10 cellular contexts compared by ENCODE assay signal in the genomic region with DNA sequence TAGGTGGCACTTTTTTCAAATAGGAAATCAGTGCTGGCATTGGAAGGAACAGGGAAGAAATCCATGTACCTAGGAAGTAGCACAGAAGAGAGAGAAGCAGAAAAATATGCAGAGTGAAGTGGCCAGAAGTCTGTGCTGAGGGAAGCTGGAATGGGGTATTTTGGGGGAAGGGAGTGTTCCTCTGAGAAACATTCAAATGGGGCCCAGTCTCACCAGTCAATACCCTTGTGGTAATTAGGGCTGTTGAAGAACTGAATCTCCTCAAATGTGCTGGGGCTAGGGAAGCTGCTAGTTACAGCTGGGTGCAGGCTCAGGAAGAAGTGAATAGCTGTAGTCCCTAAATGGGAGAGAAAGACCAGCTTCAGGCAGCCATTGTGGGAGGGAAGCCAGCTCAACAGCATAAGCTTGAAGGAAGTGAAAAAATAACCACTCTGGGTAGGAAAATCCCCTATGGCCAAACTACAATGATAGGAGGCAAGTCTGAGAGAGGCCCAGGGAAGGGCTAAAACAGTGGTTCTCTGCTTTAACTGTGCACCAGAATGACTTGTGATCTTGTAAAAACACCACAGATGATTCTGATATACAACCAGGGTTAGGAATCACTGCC. TPM values are rescaled to one million over a fixed set of nuclear protein-coding genes. Genes with fewer than 3 reads are reported as not detected.
DNase-seq lines count a peak whose midpoint lies in the region; ATAC-seq and TF ChIP-seq lines count a peak whose summit lies in the region.
"Had no signal": no experiment of that assay in that cellular context is flagged by ENCODE, and none has a peak within 500 bp of the region (broad histone marks: within the 10 kb centered on the region; RNA-seq: fewer than 3 reads in every experiment).

No MANE protein-coding gene starts in this region.

- dilution Hi-C loops in IMR-90 (cut with HindIII; ENCODE audit: low sequenced_read_pairs, unreplicated experiment): no loop called here

- no peak overlapping the region for H3K4ac ChIP-seq in IMR-90 (ENCODE audit: low read depth, low read length)

- H3K4me3 ChIP-seq in GM12865 (ENCODE audit: low read depth, low read length) (no peak overlapping the region), IMR-90 (ENCODE audit: insufficient read depth, low read depth, low read length) (no peak overlapping the region)
- H3K4me3 ChIP-seq: cardiac muscle cell had no signal

- no peak overlapping the region for H2BK5ac ChIP-seq in IMR-90 (ENCODE audit: low read depth, low read length, poor library complexity, severe bottlenecking)

- no peak for TF ChIP-seq POLR2A in IMR-90 (IDR thresholded peaks at IDR 0.05; ENCODE audit: low read depth, low read length)

- TF ChIP-seq RAD21 in IMR-90 (IDR thresholded peaks at IDR 0.05; ENCODE audit: low read length): no peak

- H4K8ac ChIP-seq in IMR-90 (ENCODE audit: low read depth in 2 of 2, low read length in 2 of 2): no peak overlapping the region

- H3K36me3 Mint-ChIP-seq in immature natural killer cell: peaks cover 19 to 46% (median 26%) of the 10 kb centered on the region in 3 donors

- peaks cover 16% of the 10 kb centered on the region for H3K9me1 ChIP-seq in IMR-90 (ENCODE audit: insufficient read depth, low read length)

- BruUV-seq in IMR-90 (replicated peaks; lab: Mats Ljungman, UMichigan): no TSS peak

- H4K91ac ChIP-seq in IMR-90 (ENCODE audit: insufficient read depth, low read depth, low read length): no peak overlapping the region

- no peak for TF ChIP-seq CTCF in GM12865 (IDR thresholded peaks at IDR 0.05; ENCODE audit: insufficient read depth, low read depth, low read length, missing control alignments)
- TF ChIP-seq CTCF in IMR-90 (conservative IDR thresholded peaks at IDR 0.05; ENCODE audit: low read depth, low read length): no peak

- no peak overlapping the region for H2BK20ac ChIP-seq in IMR-90 (ENCODE audit: low read depth, low read length)

- 0 out of 2 replicates have a peak overlapping the region, but pooled peaks have one; percentile 3 for H3K56ac ChIP-seq in IMR-90 (ENCODE audit: extremely low read depth, insufficient read depth, low read length)

- H4K20me1 ChIP-seq in IMR-90 (ENCODE audit: insufficient read depth, low read length): peaks cover 3% of the 10 kb centered on the region; the same call in 1 of the 2 replicates

- H2AFZ ChIP-seq in IMR-90 (replicated peaks; ENCODE audit: low read length, poor library complexity): no peak overlapping the region

- no peak overlapping the region for H3K23ac ChIP-seq in IMR-90 (ENCODE audit: low read depth, low read length)

- in situ Hi-C loops in IMR-90 (cut with MboI; ENCODE audit: low sequenced_read_pairs): no loop called here

- no peaks in the 10 kb centered on the region for H3K9me3 Mint-ChIP-seq in immature natural killer cell

- no peaks in the 10 kb centered on the region for H3K9me3 ChIP-seq in IMR-90 (ENCODE audit: control insufficient read depth, insufficient read depth, low read length)

- H3K14ac ChIP-seq in IMR-90 (replicated peaks; ENCODE audit: low read depth, low read length): no peak overlapping the region

- H3K27me3 Mint-ChIP-seq in immature natural killer cell (ENCODE audit: low read depth in 3 of 3): peaks cover 0 to 7% (median 7%) of the 10 kb centered on the region in 3 donors

- no peak overlapping the region for H3K4me2 ChIP-seq in IMR-90 (ENCODE audit: low read depth, low read length)

- DNase-seq in GM12865 (ENCODE audit: low read depth): peak; percentile 80
- no peak for DNase-seq in IMR-90
- DNase-seq in immature natural killer cell: no peak
- no peak for DNase-seq in NCI-H524 (lab: John Stamatoyannopoulos, UW)
- DNase-seq in amygdala (lab: John Stamatoyannopoulos, UW): no peak
- DNase-seq in anterior cingulate cortex (lab: John Stamatoyannopoulos, UW): no peak
- no peak for DNase-seq in superior temporal gyrus (ENCODE audit: extremely low spot score)
- DNase-seq: NK-92 treated with Interleukin-12 subunit alpha and Interleukin-12 subunit beta, amount 100 ng/mL, for 24 hours had no signal

- no peak overlapping the region for H2AK5ac ChIP-seq in IMR-90 (ENCODE audit: low read depth, low read length)

- no peaks in the 10 kb centered on the region for H3K27me3 ChIP-seq in IMR-90 (ENCODE audit: control insufficient read depth, insufficient read depth, low read length)
- H3K27me3 ChIP-seq: cardiac muscle cell had no signal

- H3K36me3 ChIP-seq in IMR-90 (ENCODE audit: control insufficient read depth, insufficient read depth, low read length): peaks cover 82% of the 10 kb centered on the region

- H3K4me3 Mint-ChIP-seq in immature natural killer cell: no peak overlapping the region

- peaks cover 0 to 33% of the 10 kb centered on the region in 2 experiments for H3K79me1 ChIP-seq in IMR-90 (ENCODE audit: low read depth in 1 of 2, low read length in 2 of 2)

- H2BK120ac ChIP-seq in IMR-90 (ENCODE audit: low read depth, low read length): no peak overlapping the region

- POLR2A ChIA-PET in IMR-90 (lab: Charles Lee; ENCODE audit: unreplicated experiment): no interaction called here

- H3K4me1 ChIP-seq in IMR-90 (ENCODE audit: control insufficient read depth, insufficient read depth, low read length): no peaks in the 10 kb centered on the region

- no peak overlapping the region for H2BK15ac ChIP-seq in IMR-90 (ENCODE audit: low read depth, low read length)

- ATAC-seq in GM19463 (IDR thresholded peaks at IDR 0.05; ENCODE audit: unreplicated experiment) (peak; percentile 94), IMR-90 (ENCODE audit: low read depth) (no peak)

- H2AK9ac ChIP-seq in IMR-90 (replicated peaks; ENCODE audit: low read depth, low read length, poor library complexity): no peak overlapping the region

- CTCF ChIA-PET in IMR-90 (lab: Yijun Ruan, JAX): no interaction called here

- peak overlapping the region in 5 of 6 donors; percentile 9 to 57 (median 35) for H3K27ac Mint-ChIP-seq in immature natural killer cell

- H3K18ac ChIP-seq in IMR-90 (ENCODE audit: low read depth, low read length): no peak overlapping the region

- no peak overlapping the region for H4K5ac ChIP-seq in IMR-90 (ENCODE audit: low read depth, low read length)

- H3K9ac ChIP-seq in IMR-90 (ENCODE audit: low read depth, low read length): no peak overlapping the region

- peaks cover 11 to 33% of the 10 kb centered on the region in 2 donors for H3K4me1 Mint-ChIP-seq in immature natural killer cell

- intact Hi-C loops in IMR-90 (cut with micrococcal nuclease): no loop called here

- no peak overlapping the region for H3K27ac ChIP-seq in IMR-90 (ENCODE audit: insufficient read depth, low read length)
- H3K27ac ChIP-seq: cardiac muscle cell had no signal

TF ChIP-seq in IMR-90, 13 proteins besides CTCF, POLR2A, EP300 and RAD21 (continues in another document):
- TF ChIP-seq, protein P1, sequence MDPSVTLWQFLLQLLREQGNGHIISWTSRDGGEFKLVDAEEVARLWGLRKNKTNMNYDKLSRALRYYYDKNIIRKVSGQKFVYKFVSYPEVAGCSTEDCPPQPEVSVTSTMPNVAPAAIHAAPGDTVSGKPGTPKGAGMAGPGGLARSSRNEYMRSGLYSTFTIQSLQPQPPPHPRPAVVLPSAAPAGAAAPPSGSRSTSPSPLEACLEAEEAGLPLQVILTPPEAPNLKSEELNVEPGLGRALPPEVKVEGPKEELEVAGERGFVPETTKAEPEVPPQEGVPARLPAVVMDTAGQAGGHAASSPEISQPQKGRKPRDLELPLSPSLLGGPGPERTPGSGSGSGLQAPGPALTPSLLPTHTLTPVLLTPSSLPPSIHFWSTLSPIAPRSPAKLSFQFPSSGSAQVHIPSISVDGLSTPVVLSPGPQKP (IDR thresholded peaks at IDR 0.05; ENCODE audit: borderline replicate concordance, low read depth, low read length): no peak
- TF ChIP-seq MAZ (IDR thresholded peaks at IDR 0.05; ENCODE audit: borderline replicate concordance, low read depth, low read length): no peak
- TF ChIP-seq RCOR1 (IDR thresholded peaks at IDR 0.05; ENCODE audit: insufficient replicate concordance, low read length): no peak
- no peak for TF ChIP-seq NFE2L2 (IDR thresholded peaks at IDR 0.05; ENCODE audit: low read depth, low read length)
- no peak for TF ChIP-seq MXI1 (IDR thresholded peaks at IDR 0.05; ENCODE audit: borderline replicate concordance, low read depth, low read length)
- no peak for TF ChIP-seq BHLHE40 (IDR thresholded peaks at IDR 0.05; ENCODE audit: low read depth, low read length)
- no peak for TF ChIP-seq SMC3 (IDR thresholded peaks at IDR 0.05; ENCODE audit: low read depth, low read length)
- TF ChIP-seq MAFK (IDR thresholded peaks at IDR 0.05; ENCODE audit: low read depth, low read length): no peak
- TF ChIP-seq CEBPB (IDR thresholded peaks at IDR 0.05; ENCODE audit: low read depth, low read length): no peak
- no peak for TF ChIP-seq CHD1 (IDR thresholded peaks at IDR 0.05; ENCODE audit: low read depth, low read length)

RNA-seq across cellular contexts. Expression of a gene that starts 7.6 kb away (rescaled TPM):
- 5.6 TPM in 2 replicates for total RNA-seq in IMR-90 (2012; rRNA removed)
- polyA plus RNA-seq in IMR-90 (2012; rRNA removed) (14.6 and 16.5 TPM in 2 replicates), immature natural killer cell (10 to 100 TPM; 10.6 to 29.9 (median 10.7) TPM)
- 10.2 and 12.8 TPM in 2 replicates for polyA plus RNA-seq in IMR-90 (2012; cell fraction: cytosol; rRNA removed)
- polyA plus RNA-seq in IMR-90 (2012; cell fraction: nucleus; rRNA removed; ENCODE audit: low replicate concordance): 61.0 and 69.6 TPM in 2 replicates

RNA-seq across cellular contexts. Expression of a gene that starts 18.4 kb away (rescaled TPM):
- 16.8 and 16.9 TPM in 2 replicates for total RNA-seq in IMR-90 (2012; rRNA removed)
- polyA plus RNA-seq in IMR-90 (2012; rRNA removed): 103 and 119 TPM in 2 replicates
- polyA plus RNA-seq in IMR-90 (2012; cell fraction: cytosol; rRNA removed): 27.6 and 89.3 TPM in 2 replicates
- 319 and 862 TPM in 2 replicates for polyA plus RNA-seq in IMR-90 (2012; cell fraction: nucleus; rRNA removed; ENCODE audit: low replicate concordance)
- 10 to 100 TPM in 2 of 3 donors, 1 to 10 TPM in 1; 7.3 to 44.7 (median 14.8) TPM for polyA plus RNA-seq in immature natural killer cell

RNA-seq across cellular contexts. Expression of a gene that starts 21.9 kb away (rescaled TPM):
- total RNA-seq in IMR-90 (2012; rRNA removed): 11.5 and 13.9 TPM in 2 replicates
- 21.0 and 24.9 TPM in 2 replicates for polyA plus RNA-seq in IMR-90 (2012; rRNA removed)
- polyA plus RNA-seq in IMR-90 (2012; cell fraction: cytosol; rRNA removed): 25.6 and 36.2 TPM in 2 replicates
- 5.7 and 15.2 TPM in 2 replicates for polyA plus RNA-seq in IMR-90 (2012; cell fraction: nucleus; rRNA removed; ENCODE audit: low replicate concordance)
- polyA plus RNA-seq in immature natural killer cell: 10 to 100 TPM; 24.8 to 46.9 (median 42.7) TPM

RNA-seq across cellular contexts. Expression of a gene that starts 59.6 kb away (rescaled TPM):
- 66.4 and 74.2 TPM in 2 replicates for total RNA-seq in IMR-90 (2012; rRNA removed)
- polyA plus RNA-seq in IMR-90 (2012; rRNA removed): 84.2 and 88.9 TPM in 2 replicates
- polyA plus RNA-seq in IMR-90 (2012; cell fraction: cytosol; rRNA removed): 40.7 and 47.2 TPM in 2 replicates
- polyA plus RNA-seq in IMR-90 (2012; cell fraction: nucleus; rRNA removed; ENCODE audit: low replicate concordance): 163 and 208 TPM in 2 replicates
- 10 to 100 TPM; 15.5 to 77.7 (median 21.3) TPM for polyA plus RNA-seq in immature natural killer cell
